10 cellular contexts compared by ENCODE assay signal in the genomic region with DNA sequence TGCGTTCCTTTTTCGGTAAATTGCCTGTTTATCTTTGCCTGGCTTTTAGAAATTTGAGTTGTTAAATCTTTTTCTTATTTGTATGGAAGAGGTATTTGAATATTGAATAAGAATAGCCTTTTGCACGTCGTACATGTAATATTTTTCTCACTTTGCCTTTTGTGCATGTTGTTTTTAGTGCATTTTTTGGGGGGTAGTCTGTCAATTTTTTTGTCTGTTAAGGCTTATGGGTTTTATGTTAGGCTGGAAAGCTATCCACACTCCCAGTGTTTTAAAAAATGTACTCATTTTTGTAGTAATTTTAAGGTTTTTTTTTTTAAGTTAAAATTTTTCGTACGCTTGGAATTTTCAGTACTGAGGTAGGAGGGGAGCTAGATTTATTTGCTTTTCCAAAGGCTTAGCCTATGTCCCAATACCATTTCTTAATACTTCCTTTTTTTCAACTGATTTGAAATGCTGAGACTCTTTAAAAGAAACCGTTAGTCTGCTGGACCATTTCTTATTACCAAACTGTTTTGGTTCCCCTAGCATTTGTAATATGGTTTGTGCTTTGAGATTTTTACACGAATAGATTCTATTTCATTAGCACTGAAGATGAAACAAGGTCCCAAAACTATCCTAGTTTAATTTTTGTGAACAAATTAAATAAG. TPM values are rescaled to one million over a fixed set of nuclear protein-coding genes. Genes with fewer than 3 reads are reported as not detected.
DNase-seq lines count a peak whose midpoint lies in the region; ATAC-seq and TF ChIP-seq lines count a peak whose summit lies in the region.
"Had no signal": no experiment of that assay in that cellular context is flagged by ENCODE, and none has a peak within 500 bp of the region (broad histone marks: within the 10 kb centered on the region; RNA-seq: fewer than 3 reads in every experiment).

No MANE protein-coding gene starts in this region.

- H4K20me1 ChIP-seq in KMS-11 (ENCODE audit: insufficient read depth) = no peaks in the 10 kb centered on the region

- H3K4me1 Mint-ChIP-seq in CD14-positive monocyte (peaks cover 17% of the 10 kb centered on the region), nephron (peaks cover 3% of the 10 kb centered on the region)
- peaks cover 27% of the 10 kb centered on the region for H3K4me1 Mint-ChIP-seq in central memory CD8-positive, alpha-beta T cell

- H3K27me3 Mint-ChIP-seq in CD14-positive monocyte (ENCODE audit: low read depth in 3 of 3) (no peaks in the 10 kb centered on the region), nephron (ENCODE audit: low read depth) (peaks cover 54% of the 10 kb centered on the region)
- no peaks in the 10 kb centered on the region for H3K27me3 Mint-ChIP-seq in central memory CD8-positive, alpha-beta T cell

- no peak overlapping the region for H3K4me3 ChIP-seq in KMS-11 (IDR thresholded peaks at IDR 0.05; ENCODE audit: insufficient read depth, low read depth, low read length)

- no peak for TF ChIP-seq CTCF in CD14-positive monocyte (IDR thresholded peaks at IDR 0.05)
- TF ChIP-seq CTCF in KMS-11 (conservative IDR thresholded peaks at IDR 0.05; ENCODE audit: low read depth, low read length) = no peak
- no peak for TF ChIP-seq CTCF in nephron (IDR thresholded peaks at IDR 0.05; ENCODE audit: unreplicated experiment in 3 of 3)

- H2AFZ ChIP-seq in KMS-11 (ENCODE audit: low read depth) = 0 out of 2 replicates have a peak overlapping the region, but pooled peaks have one; percentile 98

- H3K9ac ChIP-seq in KMS-11 = no peak overlapping the region

- H3K36me3 Mint-ChIP-seq in CD14-positive monocyte (peaks cover 18 to 22% of the 10 kb centered on the region in 2 donors), nephron (ENCODE audit: low read depth) (no peaks in the 10 kb centered on the region)
- peaks cover 21% of the 10 kb centered on the region for H3K36me3 Mint-ChIP-seq in central memory CD8-positive, alpha-beta T cell (ENCODE audit: insufficient read depth)

- H3K4me1 ChIP-seq in KMS-11 (ENCODE audit: low read depth, poor library complexity, severe bottlenecking) = no peaks in the 10 kb centered on the region

- peak overlapping the region; percentile 56; the same call in 1 of the 2 replicates for H3K4me2 ChIP-seq in KMS-11

- DNase-seq in CD14-positive monocyte (ENCODE audit: low spot score) (no peak), A172 (ENCODE audit: low spot score) (no peak)
- no peak for DNase-seq in central memory CD8-positive, alpha-beta T cell (ENCODE audit: low spot score in 2 of 2)
- DNase-seq: activated gamma-delta T cell, NCI-H446 treated with DMSO at 0.1 percent for 48 hours had no signal

- H3K27ac ChIP-seq in KMS-11 = no peak overlapping the region

- H3K27ac Mint-ChIP-seq in CD14-positive monocyte = peak overlapping the region in 3 of 7 donors; percentile 14 to 94 (median 50)
- peak overlapping the region; percentile 98 for H3K27ac Mint-ChIP-seq in central memory CD8-positive, alpha-beta T cell (ENCODE audit: low read depth)
- no peak overlapping the region for H3K27ac Mint-ChIP-seq in nephron

- H3K79me2 ChIP-seq in KMS-11 (ENCODE audit: insufficient read depth, low read depth) = no peaks in the 10 kb centered on the region

- intact Hi-C loops in CD14-positive monocyte (cut with micrococcal nuclease) = loop anchor here (5.0 to 10.0 kb wide), 4 partner anchors 81 to 176 kb away; a partner anchor contains a TSS

- H3K36me3 ChIP-seq in KMS-11 (ENCODE audit: insufficient read depth) = no peaks in the 10 kb centered on the region

- H3K9me3 Mint-ChIP-seq in CD14-positive monocyte (peaks cover 0 to 5% (median 0%) of the 10 kb centered on the region in 7 donors), nephron (no peaks in the 10 kb centered on the region)
- no peaks in the 10 kb centered on the region for H3K9me3 Mint-ChIP-seq in central memory CD8-positive, alpha-beta T cell

- no peaks in the 10 kb centered on the region for H3K27me3 ChIP-seq in KMS-11 (ENCODE audit: insufficient read depth, low read depth)

- H3K4me3 Mint-ChIP-seq in CD14-positive monocyte (peak overlapping the region; percentile 100), nephron (peak overlapping the region; percentile 76 to 95 (median 82))
- H3K4me3 Mint-ChIP-seq in central memory CD8-positive, alpha-beta T cell = peak overlapping the region; percentile 90

- no peak for ATAC-seq in central memory CD8-positive, alpha-beta T cell (replicated peaks; ENCODE audit: extremely low read depth, poor library complexity, severe bottlenecking)
- ATAC-seq in HG02970 (IDR thresholded peaks at IDR 0.05; ENCODE audit: low FRiP score, unreplicated experiment) (no peak), GM18907 (IDR thresholded peaks at IDR 0.05; ENCODE audit: unreplicated experiment) (no peak), GM21390 (IDR thresholded peaks at IDR 0.05; ENCODE audit: unreplicated experiment) (no peak)

RNA-seq across cellular contexts. Expression of a gene that starts 1.3 kb away (rescaled TPM):
- 10 to 100 TPM in 1 of 2 donors, 1 to 10 TPM in 1; 8.1 to 10.4 TPM for polyA plus RNA-seq in CD14-positive monocyte
- 13.1 and 14.5 TPM in 2 replicates for total RNA-seq in A172 (2014; rRNA removed; shearing (Covaris generic))
